In genomic region chr11:134516529-134516928, GRCh38 we compare ENCODE assay signal across 1 cellular context.
TF ChIP-seq lines count a peak whose summit lies in the region.

No MANE protein-coding gene starts in this region.

TF ChIP-seq in GM23338, 12 proteins besides CTCF, POLR2A, EP300 and RAD21 (continued from another document):
- TF ChIP-seq ZNF462 (CRISPR knock-in tag; IDR thresholded peaks at IDR 0.05) (no peak), JUNB (IDR thresholded peaks at IDR 0.05; ENCODE audit: unreplicated experiment) (no peak), EZH2phosphoT487 (IDR thresholded peaks at IDR 0.05; ENCODE audit: unreplicated experiment) (no peak), POLR2AphosphoS5 (IDR thresholded peaks at IDR 0.05; ENCODE audit: low read depth) (no peak), REST (IDR thresholded peaks at IDR 0.05; ENCODE audit: unreplicated experiment) (no peak), ZNF114 (CRISPR knock-in tag; IDR thresholded peaks at IDR 0.05) (no peak), CREB1 (CRISPR knock-in tag; IDR thresholded peaks at IDR 0.05; ENCODE audit: low read depth) (no peak)
